Comparison of ENCODE assay signal across 8 cellular contexts in genomic region chr22:29004647-29005371, GRCh38. TPM values are rescaled to one million over a fixed set of nuclear protein-coding genes. Genes with fewer than 3 reads are reported as not detected.
DNase-seq lines count a peak whose midpoint lies in the region; ATAC-seq, FAIRE-seq and TF ChIP-seq lines count a peak whose summit lies in the region.
"Had no signal": no experiment of that assay in that cellular context is flagged by ENCODE, and none has a peak within 500 bp of the region (broad histone marks: within the 10 kb centered on the region; RNA-seq: fewer than 3 reads in every experiment).

No MANE protein-coding gene starts in this region.

- H3K4me1 ChIP-seq in K562 (replicated peaks in 1 of 2; ENCODE audit: control insufficient read depth in 2 of 2, insufficient read depth in 2 of 2, low read length in 2 of 2) (no peaks in the 10 kb centered on the region; a peak in 1 of 5 replicates), kidney (ENCODE audit: control insufficient read depth in 1 of 2, insufficient read depth in 1 of 2, low read depth in 1 of 2, low read length in 2 of 2) (peaks cover 28 to 35% of the 10 kb centered on the region in 2 donors)

- no peaks in the 10 kb centered on the region for H3K27me3 ChIP-seq in K562 (ENCODE audit: control insufficient read depth in 2 of 2, insufficient read depth in 2 of 2, low read length in 2 of 2)

- no peak overlapping the region for H2AFZ ChIP-seq in K562 (ENCODE audit: low read depth, low read length)

- no peak for TF ChIP-seq RAD21 in K562 (CRISPR knock-in tag; conservative IDR thresholded peaks at IDR 0.05 in 1 of 2, IDR thresholded peaks at IDR 0.05 in 1 of 2)

- H3K9me3 ChIP-seq in K562 (replicated peaks; ENCODE audit: control insufficient read depth, insufficient read depth, low read depth, low read length) (no peaks in the 10 kb centered on the region), kidney (ENCODE audit: control insufficient read depth in 1 of 2, low read length in 2 of 2) (no peaks in the 10 kb centered on the region)

- in situ Hi-C loops in K562 (cut with MboI), result no loop called here

- TF ChIP-seq POLR2A in K562 (conservative IDR thresholded peaks at IDR 0.05), result no peak

- no peaks in the 10 kb centered on the region; the same call in 2 of the 3 replicates for H3K79me2 ChIP-seq in K562 (ENCODE audit: control insufficient read depth, insufficient read depth, low read length)

- no peak for ATAC-seq in K562
- ATAC-seq: naive thymus-derived CD4-positive, alpha-beta T cell had no signal

- FAIRE-seq in K562 (lab: Jason Lieb, UNC), result no peak
- no peak for FAIRE-seq in kidney (lab: Jason Lieb, UNC)

- H3K9ac ChIP-seq in K562 (ENCODE audit: insufficient read depth in 1 of 2, low read depth in 2 of 2, low read length in 2 of 2), result peak overlapping the region in 1 of 2 experiments; percentile 74; a peak in 2 of 4 replicates
- peak overlapping the region; percentile 41 to 49 for H3K9ac ChIP-seq in kidney (ENCODE audit: low read length in 2 of 2)

- 70% methylated on average over 6 of the region's 20 CpGs for WGBS in K562 (ENCODE audit: insufficient coverage, low coverage, missing lambda C conversion rate)

- H3K9me1 ChIP-seq in K562 (ENCODE audit: control insufficient read depth, insufficient read depth, low read length), result no peaks in the 10 kb centered on the region

- CTCF ChIA-PET in K562 (lab: Yijun Ruan, JAX; ENCODE audit: low intra/inter-chr PET ratio), result no interaction called here
- CTCF ChIA-PET in GM10248 (lab: Yijun Ruan, JAX), result interaction anchor here (0.9 to 1.9 kb wide), 4 partner anchors 12 to 36 kb away, joined by 3 to 5 read pairs (median 4); no protein-coding TSS in a partner anchor

- POLR2A ChIA-PET in K562 (lab: Yijun Ruan, JAX), result interaction anchor here (0.7 kb wide), 3 partner anchors 16 to 136 kb away, joined by 3 read pairs; no protein-coding TSS in a partner anchor
- POLR2A ChIA-PET in GM10248 (lab: Yijun Ruan, JAX), result no interaction called here

- H3K27ac ChIP-seq in K562 (ENCODE audit: extremely low read depth, low read depth, low read length), result no peak overlapping the region
- H3K27ac ChIP-seq in kidney (ENCODE audit: low read depth in 2 of 2, low read length in 2 of 2), result peak overlapping the region; percentile 87 to 90

- no peaks in the 10 kb centered on the region for H4K20me1 ChIP-seq in K562 (replicated peaks; ENCODE audit: control insufficient read depth, insufficient read depth, low read length)

- H3K36me3 ChIP-seq in K562 (ENCODE audit: control insufficient read depth, insufficient read depth, low read length), result no peaks in the 10 kb centered on the region
- no peaks in the 10 kb centered on the region for H3K36me3 ChIP-seq in kidney (ENCODE audit: control insufficient read depth in 1 of 2, insufficient read depth in 2 of 2, low read length in 2 of 2)

- intact Hi-C loops in K562 (cut with micrococcal nuclease), result no loop called here
- intact Hi-C loops in kidney (cut with DNase I), result no loop called here

- TF ChIP-seq CTCF in K562 (IDR thresholded peaks at IDR 0.05 in 2 of 3, conservative IDR thresholded peaks at IDR 0.05 in 1 of 3; ENCODE audit: insufficient read depth in 2 of 3, low read depth in 1 of 3, low read length in 3 of 3), result no peak
- TF ChIP-seq CTCF in kidney (IDR thresholded peaks at IDR 0.05; ENCODE audit: borderline replicate concordance, extremely low read depth, insufficient read depth), result no peak
- no peak for TF ChIP-seq CTCF in GM10248 (IDR thresholded peaks at IDR 0.05; ENCODE audit: control extremely low read depth, extremely low read depth, low read depth, missing control alignments)

- no TSS peak for BruUV-seq in K562 (replicated peaks; lab: Mats Ljungman, UMichigan)

- TF ChIP-seq EP300 in K562 (IDR thresholded peaks at IDR 0.05; ENCODE audit: low read length), result no peak

- H3K4me3 ChIP-seq in K562 (no peak overlapping the region), kidney (ENCODE audit: low read length in 2 of 2) (peak overlapping the region in 1 of 2 donors; percentile 24)

- H3K4me2 ChIP-seq in K562 (ENCODE audit: insufficient read depth, low read length), result no peak overlapping the region

- peak; percentile 9 for DNase-seq in LoVo (ENCODE audit: low spot score)
- DNase-seq in K562 (ENCODE audit: extremely low read depth in 1 of 4, low spot score in 3 of 4), result peak in 2 of 4 experiments; percentile 14 to 21
- peak; percentile 87 for DNase-seq in kidney
- peak; percentile 33 for DNase-seq in smooth muscle cell of the brain vasculature (ENCODE audit: low read depth, low spot score)
- no peak for DNase-seq in GM10248 (ENCODE audit: extremely low spot score)
- no peak for DNase-seq in ureter (ENCODE audit: low spot score)
- no peak for DNase-seq in T-helper 1 cell
- DNase-seq: naive thymus-derived CD4-positive, alpha-beta T cell had no signal

TF ChIP-seq in K562, 482 proteins besides CTCF, POLR2A, EP300 and RAD21:
- peak; percentile 30; the same call in 1 of the 2 replicates for TF ChIP-seq RFX1 (IDR thresholded peaks at IDR 0.05)
- TF ChIP-seq, protein P1, sequence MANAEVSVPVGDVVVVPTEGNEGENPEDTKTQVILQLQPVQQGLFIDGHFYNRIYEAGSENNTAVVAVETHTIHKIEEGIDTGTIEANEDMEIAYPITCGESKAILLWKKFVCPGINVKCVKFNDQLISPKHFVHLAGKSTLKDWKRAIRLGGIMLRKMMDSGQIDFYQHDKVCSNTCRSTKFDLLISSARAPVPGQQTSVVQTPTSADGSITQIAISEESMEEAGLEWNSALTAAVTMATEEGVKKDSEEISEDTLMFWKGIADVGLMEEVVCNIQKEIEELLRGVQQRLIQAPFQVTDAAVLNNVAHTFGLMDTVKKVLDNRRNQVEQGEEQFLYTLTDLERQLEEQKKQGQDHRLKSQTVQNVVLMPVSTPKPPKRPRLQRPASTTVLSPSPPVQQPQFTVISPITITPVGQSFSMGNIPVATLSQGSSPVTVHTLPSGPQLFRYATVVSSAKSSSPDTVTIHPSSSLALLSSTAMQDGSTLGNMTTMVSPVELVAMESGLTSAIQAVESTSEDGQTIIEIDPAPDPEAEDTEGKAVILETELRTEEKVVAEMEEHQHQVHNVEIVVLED (CRISPR knock-in tag; IDR thresholded peaks at IDR 0.05), result no peak
- TF ChIP-seq JUN (IDR thresholded peaks at IDR 0.05; ENCODE audit: borderline replicate concordance, low read depth, low read length), result no peak
- no peak for TF ChIP-seq JUN (CRISPR knock-in tag; IDR thresholded peaks at IDR 0.05; ENCODE audit: borderline replicate concordance)
- TF ChIP-seq ZNF134 (CRISPR knock-in tag; conservative IDR thresholded peaks at IDR 0.05), result no peak
- TF ChIP-seq AFF1 (IDR thresholded peaks at IDR 0.05; ENCODE audit: low read depth in 1 of 2, partially characterized antibody in 2 of 2), result no peak
TF ChIP-seq in K562: peak in this region for 1.

RNA-seq across cellular contexts. Expression of gene C22orf31, which starts 56.8 kb away (rescaled TPM):
- not detected in 2 replicates for total RNA-seq in K562 (2011; cell fraction: chromatin; rRNA removed; ENCODE audit: low replicate concordance)
- total RNA-seq in K562 (2011; cell fraction: nucleolus; rRNA removed), result not detected in 2 replicates
- not detected in 2 replicates for total RNA-seq in K562 (2011; cell fraction: nucleoplasm; rRNA removed)
- total RNA-seq in K562 (2014; rRNA removed) (not detected in 2 replicates), K562 (2014; rRNA removed; fragmentation: Illumina TruSeq; extraction: Trizol) (not detected in 2 replicates), K562 (2015; rRNA removed; fragmentation: Illumina TruSeq; extraction: Trizol) (not detected in 2 replicates), K562 (2021) (not detected in 2 replicates), kidney (not detected), ureter (not detected)
- polyA plus RNA-seq in K562 (2011; rRNA removed) (not detected in 2 replicates), K562 (2014; fragmentation: Illumina TruSeq; extraction: Trizol) (not detected in 2 replicates), K562 (2014; fragmentation: Nextera tagmentation; extraction: Ambion mirVana) (not detected), K562 (2014; rRNA removed) (not detected in 2 replicates), kidney (ENCODE audit: insufficient read depth, low read depth, low replicate concordance) (not detected)
- polyA plus RNA-seq in K562 (2011; cell fraction: cytosol; rRNA removed), result not detected in 2 replicates
- polyA plus RNA-seq in K562 (2011; cell fraction: nucleus; rRNA removed), result not detected in 2 replicates
- polyA plus RNA-seq in K562 (2012), result not detected in 2 replicates
- polyA minus RNA-seq in K562 (2011; rRNA and poly(A)+ RNA removed), result not detected in 2 replicates
- not detected in 2 replicates for polyA minus RNA-seq in K562 (2011; cell fraction: cytosol; rRNA and poly(A)+ RNA removed)
- polyA minus RNA-seq in K562 (2011; cell fraction: nucleus; rRNA and poly(A)+ RNA removed), result not detected in 2 replicates
- total RNA-seq: naive thymus-derived CD4-positive, alpha-beta T cell had no signal
- polyA plus RNA-seq: naive thymus-derived CD4-positive, alpha-beta T cell had no signal

Comparison
In these comparisons a context has a peak if more than half of its experiments do, and no peak if none do; other contexts are left out.
1. DNase-seq: peak in LoVo (single experiment), kidney (single experiment) and smooth muscle cell of the brain vasculature (single experiment); none in GM10248 (single experiment), ureter (single experiment) and T-helper 1 cell (0 of 5).